Comparison of ENCODE assay signal across 8 cellular contexts in genomic region chr14:61860294-61860918, GRCh38. TPM values are rescaled to one million over a fixed set of nuclear protein-coding genes. Genes with fewer than 3 reads are reported as not detected.
DNase-seq lines count a peak whose midpoint lies in the region; ATAC-seq, FAIRE-seq and TF ChIP-seq lines count a peak whose summit lies in the region.

No MANE protein-coding gene starts in this region.

- H4K20me1 ChIP-seq in astrocyte (ENCODE audit: insufficient read depth, low read length) = no peaks in the 10 kb centered on the region

- no peaks in the 10 kb centered on the region for H3K36me3 Mint-ChIP-seq in T-helper 2 cell treated with Interferon-gamma antibody and Interleukin-4, amounts not matched to agents 5 μg/mL and 100 μg/mL, for 36 hours (ENCODE audit: low read depth)
- H3K36me3 Mint-ChIP-seq in astrocyte (ENCODE audit: low read depth, unreplicated experiment) = no peaks in the 10 kb centered on the region

- H3K27ac ChIP-seq in astrocyte (ENCODE audit: low read depth, low read length) = no peak overlapping the region

- peak; percentile 99 for ATAC-seq in GM21786 (IDR thresholded peaks at IDR 0.05; ENCODE audit: unreplicated experiment)

- H3K9me3 Mint-ChIP-seq in T-helper 2 cell treated with Interferon-gamma antibody and Interleukin-4, amounts not matched to agents 5 μg/mL and 100 μg/mL, for 36 hours = no peaks in the 10 kb centered on the region
- H3K9me3 Mint-ChIP-seq in astrocyte (ENCODE audit: unreplicated experiment) = peaks cover 5% of the 10 kb centered on the region

- FAIRE-seq in astrocyte (lab: Jason Lieb, UNC) = no peak

- no peaks in the 10 kb centered on the region for H3K79me2 ChIP-seq in astrocyte (ENCODE audit: insufficient read depth, low read length)

- peaks cover 43% of the 10 kb centered on the region for H3K27me3 Mint-ChIP-seq in T-helper 2 cell treated with Interferon-gamma antibody and Interleukin-4, amounts not matched to agents 5 μg/mL and 100 μg/mL, for 36 hours (ENCODE audit: low read depth)
- H3K27me3 Mint-ChIP-seq in astrocyte (ENCODE audit: low read depth, unreplicated experiment) = no peaks in the 10 kb centered on the region

- no peak overlapping the region for H3K9ac ChIP-seq in astrocyte (ENCODE audit: low read length)

- no peaks in the 10 kb centered on the region for H3K9me3 ChIP-seq in astrocyte (ENCODE audit: insufficient read depth, low read depth, low read length)

- H3K4me3 Mint-ChIP-seq in T-helper 2 cell treated with Interferon-gamma antibody and Interleukin-4, amounts not matched to agents 5 μg/mL and 100 μg/mL, for 36 hours = no peak overlapping the region
- no peak overlapping the region for H3K4me3 Mint-ChIP-seq in astrocyte (ENCODE audit: unreplicated experiment)

- DNase-seq in NCI-H1436 (lab: John Stamatoyannopoulos, UW) = peak; percentile 17
- no peak for DNase-seq in NCI-H1436 treated with DMSO at 0.1 percent for 48 hours (lab: John Stamatoyannopoulos, UW)
- DNase-seq in KG1 (lab: John Stamatoyannopoulos, UW) = peak; percentile 20
- peak; percentile 36 for DNase-seq in T-helper 2 cell treated with Interferon-gamma antibody and Interleukin-4, amounts not matched to agents 5 μg/mL and 100 μg/mL, for 36 hours (ENCODE audit: low spot score)
- peak; percentile 14 for DNase-seq in astrocyte (ENCODE audit: low read depth)
- peak; percentile 47 for DNase-seq in kidney glomerular epithelial cell (lab: John Stamatoyannopoulos, UW)
- DNase-seq in stimulated activated CD8-positive, alpha-beta memory T cell treated with anti-CD3 and anti-CD28 coated beads, Interleukin-4, amount 100 ng/mL, for 1 hour (ENCODE audit: low read depth in 2 of 2, low spot score in 1 of 2) = peak; percentile 7 to 25

- H3K36me3 ChIP-seq in astrocyte (ENCODE audit: insufficient read depth, low read length) = no peaks in the 10 kb centered on the region

- no peak overlapping the region for H3K27ac Mint-ChIP-seq in T-helper 2 cell treated with Interferon-gamma antibody and Interleukin-4, amounts not matched to agents 5 μg/mL and 100 μg/mL, for 36 hours
- no peak overlapping the region for H3K27ac Mint-ChIP-seq in astrocyte (ENCODE audit: unreplicated experiment)

- H3K4me1 ChIP-seq in astrocyte (ENCODE audit: insufficient read depth, low read length) = no peaks in the 10 kb centered on the region

- H3K4me3 ChIP-seq in astrocyte (ENCODE audit: insufficient read depth, low read depth, low read length) = no peak overlapping the region

- no peak overlapping the region for H2AFZ ChIP-seq in astrocyte (ENCODE audit: low read depth, low read length)

- no peak overlapping the region for H3K4me2 ChIP-seq in astrocyte (ENCODE audit: low read length)

- no peaks in the 10 kb centered on the region for H3K27me3 ChIP-seq in astrocyte (ENCODE audit: insufficient read depth, low read length)

- peak; percentile 74 for TF ChIP-seq CTCF in astrocyte (IDR thresholded peaks at IDR 0.05; ENCODE audit: insufficient read depth, low read depth, low read length)

- H3K4me1 Mint-ChIP-seq in T-helper 2 cell treated with Interferon-gamma antibody and Interleukin-4, amounts not matched to agents 5 μg/mL and 100 μg/mL, for 36 hours (ENCODE audit: low read depth) = peaks cover 2% of the 10 kb centered on the region
- no peaks in the 10 kb centered on the region for H3K4me1 Mint-ChIP-seq in astrocyte (ENCODE audit: low read depth, unreplicated experiment)

RNA-seq across cellular contexts. Expression of gene SYT16, which starts 47.9 kb away (rescaled TPM):
- total RNA-seq in astrocyte = 5.5 and 5.9 TPM in 2 replicates
